Comparison of ENCODE assay signal across 1 cellular context in the genomic region with DNA sequence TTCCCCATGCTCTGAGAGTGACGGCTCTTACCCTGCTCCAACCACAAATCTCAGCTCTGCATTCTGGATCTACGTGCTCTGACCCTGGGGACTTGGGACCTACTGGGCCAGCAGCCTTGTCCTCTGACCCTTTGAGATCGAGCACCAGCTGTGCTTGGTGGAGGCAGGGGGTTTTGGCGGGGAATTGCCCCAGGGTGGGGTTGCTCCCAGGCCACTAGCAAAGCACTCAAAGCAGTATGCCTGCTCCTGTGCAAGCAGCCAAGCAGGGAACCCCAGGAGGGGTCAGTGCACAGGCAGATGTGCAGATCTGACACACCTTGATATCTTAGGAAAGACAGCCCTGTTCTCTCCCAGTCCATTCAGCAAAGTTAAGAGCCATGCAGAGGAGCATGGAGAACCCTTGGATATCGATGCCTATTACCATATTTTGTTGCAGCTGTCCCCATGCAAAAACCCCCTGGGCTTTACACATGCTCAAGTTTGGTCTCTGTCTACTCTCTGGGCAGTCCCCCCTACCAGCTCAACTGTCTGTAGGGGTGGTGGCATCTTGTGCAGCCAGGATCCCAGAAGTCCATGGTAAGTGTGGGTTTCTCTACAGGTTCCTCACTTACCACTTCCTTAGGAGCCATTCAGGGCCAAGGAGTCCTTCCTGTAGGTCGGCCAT.
TF ChIP-seq lines count a peak whose summit lies in the region.

No MANE protein-coding gene starts in this region.

TF ChIP-seq in SK-N-SH, 30 proteins besides CTCF, POLR2A, EP300 and RAD21 (continued from another document):
- no peak for TF ChIP-seq ZBTB33 (IDR thresholded peaks at IDR 0.05; ENCODE audit: borderline replicate concordance, low read depth)
- no peak for TF ChIP-seq MEF2A (IDR thresholded peaks at IDR 0.05; ENCODE audit: borderline replicate concordance, low read depth)
- no peak for TF ChIP-seq EZH2phosphoT487 (IDR thresholded peaks at IDR 0.05; ENCODE audit: borderline replicate concordance, low read depth)
- TF ChIP-seq FOXM1 (IDR thresholded peaks at IDR 0.05; ENCODE audit: low read depth): no peak
- TF ChIP-seq PBX3 (IDR thresholded peaks at IDR 0.05): no peak
- no peak for TF ChIP-seq MXI1 (IDR thresholded peaks at IDR 0.05; ENCODE audit: low read depth, low read length)
